14 cellular contexts compared by ENCODE assay signal in genomic region chr14:100738704-100739131, GRCh38. TPM values are rescaled to one million over a fixed set of nuclear protein-coding genes. Genes with fewer than 3 reads are reported as not detected.
"Had no signal": no experiment of that assay in that cellular context is flagged by ENCODE, and none has a peak within 500 bp of the region (broad histone marks: within the 10 kb centered on the region; RNA-seq: fewer than 3 reads in every experiment).

No MANE protein-coding gene starts in this region.

- H3K27me3 ChIP-seq: brain microvascular endothelial cell had no signal

- DNase-seq: activated CD4-positive, alpha-beta T cell treated with anti-CD3 and anti-CD28 coated beads, Interleukin-2, amount 10 ng/mL, durations not matched to agents 7 days and 5 days; activated CD8-positive, alpha-beta memory T cell treated with anti-CD3 and anti-CD28 coated beads, Interleukin-2, amount 50 U/mL, for 48 hours; activated naive CD4-positive, alpha-beta T cell; activated naive CD8-positive, alpha-beta T cell treated with anti-CD3 and anti-CD28 coated beads, Interleukin-2, amount 10 ng/mL, durations not matched to agents 7 days and 5 days; brain microvascular endothelial cell; effector memory CD8-positive, alpha-beta T cell; left ventricle myocardium superior; small intestine; stomach; T-helper 9 cell had no signal

- H3K36me3 Mint-ChIP-seq: activated naive CD8-positive, alpha-beta T cell treated with anti-CD3 and anti-CD28 coated beads, Interleukin-2, amount 10 ng/mL, durations not matched to agents 7 days and 5 days; T-cell had no signal

- H3K27me3 Mint-ChIP-seq: activated CD4-positive, alpha-beta T cell treated with anti-CD3 and anti-CD28 coated beads, Interleukin-2, amount 10 ng/mL, durations not matched to agents 7 days and 5 days; activated naive CD8-positive, alpha-beta T cell treated with anti-CD3 and anti-CD28 coated beads, Interleukin-2, amount 10 ng/mL, durations not matched to agents 7 days and 5 days had no signal

- H3K27ac ChIP-seq: brain microvascular endothelial cell, epithelial cell of prostate, gastroesophageal sphincter, stomach had no signal

- H3K4me1 Mint-ChIP-seq: activated CD4-positive, alpha-beta T cell treated with anti-CD3 and anti-CD28 coated beads, Interleukin-2, amount 10 ng/mL, durations not matched to agents 7 days and 5 days; activated naive CD8-positive, alpha-beta T cell treated with anti-CD3 and anti-CD28 coated beads, Interleukin-2, amount 10 ng/mL, durations not matched to agents 7 days and 5 days; T-cell had no signal

- ATAC-seq: effector memory CD8-positive, alpha-beta T cell; gastroesophageal sphincter; left ventricle myocardium superior; T-cell had no signal

- H3K4me1 ChIP-seq: gastroesophageal sphincter, stomach had no signal

- H3K9me3 Mint-ChIP-seq: activated naive CD8-positive, alpha-beta T cell treated with anti-CD3 and anti-CD28 coated beads, Interleukin-2, amount 10 ng/mL, durations not matched to agents 7 days and 5 days; effector memory CD8-positive, alpha-beta T cell had no signal

- H3K27ac Mint-ChIP-seq: activated CD4-positive, alpha-beta T cell treated with anti-CD3 and anti-CD28 coated beads, Interleukin-2, amount 10 ng/mL, durations not matched to agents 7 days and 5 days; activated naive CD8-positive, alpha-beta T cell treated with anti-CD3 and anti-CD28 coated beads, Interleukin-2, amount 10 ng/mL, durations not matched to agents 7 days and 5 days; effector memory CD8-positive, alpha-beta T cell; T-cell had no signal

- H3K4me3 Mint-ChIP-seq: activated CD4-positive, alpha-beta T cell treated with anti-CD3 and anti-CD28 coated beads, Interleukin-2, amount 10 ng/mL, durations not matched to agents 7 days and 5 days; activated naive CD8-positive, alpha-beta T cell treated with anti-CD3 and anti-CD28 coated beads, Interleukin-2, amount 10 ng/mL, durations not matched to agents 7 days and 5 days; effector memory CD8-positive, alpha-beta T cell; T-cell had no signal

RNA-seq across cellular contexts. Expression of gene DLK1, which starts 12.0 kb away (rescaled TPM):
- total RNA-seq: activated CD4-positive, alpha-beta T cell treated with anti-CD3 and anti-CD28 coated beads, Interleukin-2, amount 10 ng/mL, durations not matched to agents 7 days and 5 days; activated naive CD8-positive, alpha-beta T cell treated with anti-CD3 and anti-CD28 coated beads, Interleukin-2, amount 10 ng/mL, durations not matched to agents 7 days and 5 days; gastroesophageal sphincter had no signal
- polyA plus RNA-seq: keratinocyte had no signal
